3 cellular contexts compared by ENCODE assay signal in genomic region chr15:88341653-88342052, GRCh38.
"Had no signal": no experiment of that assay in that cellular context is flagged by ENCODE, and none has a peak within 500 bp of the region (broad histone marks: within the 10 kb centered on the region; RNA-seq: fewer than 3 reads in every experiment).

No MANE protein-coding gene starts in this region.

- DNase-seq: GDM1, GF-D8 had no signal

- H3K4me3 ChIP-seq: GM12878 had no signal

- ATAC-seq: GM12878 had no signal
